Comparison of ENCODE assay signal across 18 cellular contexts in genomic region chr2:109703798-109704197, GRCh38.
"Had no signal": no experiment of that assay in that cellular context is flagged by ENCODE, and none has a peak within 500 bp of the region (broad histone marks: within the 10 kb centered on the region; RNA-seq: fewer than 3 reads in every experiment).

No MANE protein-coding gene starts in this region.

- DNase-seq: activated CD4-positive, alpha-beta T cell treated with anti-CD3 and anti-CD28 coated beads, Interleukin-2, amount 50 U/mL, for 48 hours; activated naive CD4-positive, alpha-beta T cell treated with anti-CD3 and anti-CD28 coated beads, Interleukin-2, amount 10 ng/mL, durations not matched to agents 7 days and 5 days; activated T-cell treated with anti-CD3 and anti-CD28 coated beads, Interleukin-2, amount 50 U/mL, for 1 hour; nucleus accumbens; posterior cingulate gyrus; retina; stimulated activated CD4-positive, alpha-beta T cell treated with anti-CD3 and anti-CD28 coated beads, Interleukin-4, amount 100 ng/mL, for 4 hours; stimulated activated CD8-positive, alpha-beta memory T cell treated with anti-CD3 and anti-CD28 coated beads, Interleukin-4, amount 100 ng/mL, for 48 hours; stimulated activated naive CD8-positive, alpha-beta T cell treated with anti-CD3 and anti-CD28 coated beads, Interleukin-15, Interleukin-2, amounts not matched to agents 100 U/mL and 50 U/mL, for 24 hours; T-cell; upper lobe of left lung had no signal

- H3K27me3 ChIP-seq: ascending aorta, left lung, upper lobe of left lung had no signal

- H3K4me3 Mint-ChIP-seq: activated naive CD4-positive, alpha-beta T cell treated with anti-CD3 and anti-CD28 coated beads, Interleukin-2, amount 10 ng/mL, durations not matched to agents 7 days and 5 days; nephron; T-cell had no signal

- H3K36me3 Mint-ChIP-seq: activated naive CD4-positive, alpha-beta T cell treated with anti-CD3 and anti-CD28 coated beads, Interleukin-2, amount 10 ng/mL, durations not matched to agents 7 days and 5 days; T-cell had no signal

- H3K27ac ChIP-seq: ascending aorta, upper lobe of left lung, VCaP had no signal

- H3K4me1 Mint-ChIP-seq: activated naive CD4-positive, alpha-beta T cell treated with anti-CD3 and anti-CD28 coated beads, Interleukin-2, amount 10 ng/mL, durations not matched to agents 7 days and 5 days; T-cell had no signal

- FAIRE-seq: bronchial epithelial cell, islet of Langerhans had no signal

- H3K4me3 ChIP-seq: ascending aorta, left lung, upper lobe of left lung had no signal

- H3K9me3 ChIP-seq: ascending aorta, left lung, upper lobe of left lung had no signal

- ATAC-seq: left lung; stimulated activated naive CD8-positive, alpha-beta T cell treated with anti-CD3 and anti-CD28 coated beads, Interleukin-15, Interleukin-2, amounts not matched to agents 100 U/mL and 50 U/mL, for 24 hours; T-cell had no signal

- H3K9me3 Mint-ChIP-seq: activated naive CD4-positive, alpha-beta T cell treated with anti-CD3 and anti-CD28 coated beads, Interleukin-2, amount 10 ng/mL, durations not matched to agents 7 days and 5 days; activated T-helper 2 cell treated with anti-CD3 and anti-CD28 coated beads, Interferon-gamma antibody, Interleukin-2, Interleukin-4, amounts not matched to agents 10 μg/mL and 5 μg/mL and 100 μg/mL, durations not matched to agents 14 hours and 24 hours and 36 hours; nephron; T-cell had no signal

- H3K36me3 ChIP-seq: ascending aorta, left lung, upper lobe of left lung had no signal

- H3K27ac Mint-ChIP-seq: activated naive CD4-positive, alpha-beta T cell treated with anti-CD3 and anti-CD28 coated beads, Interleukin-2, amount 10 ng/mL, durations not matched to agents 7 days and 5 days; activated T-helper 2 cell treated with anti-CD3 and anti-CD28 coated beads, Interferon-gamma antibody, Interleukin-2, Interleukin-4, amounts not matched to agents 10 μg/mL and 5 μg/mL and 100 μg/mL, durations not matched to agents 14 hours and 24 hours and 36 hours; nephron; T-cell had no signal
